In the genomic region with DNA sequence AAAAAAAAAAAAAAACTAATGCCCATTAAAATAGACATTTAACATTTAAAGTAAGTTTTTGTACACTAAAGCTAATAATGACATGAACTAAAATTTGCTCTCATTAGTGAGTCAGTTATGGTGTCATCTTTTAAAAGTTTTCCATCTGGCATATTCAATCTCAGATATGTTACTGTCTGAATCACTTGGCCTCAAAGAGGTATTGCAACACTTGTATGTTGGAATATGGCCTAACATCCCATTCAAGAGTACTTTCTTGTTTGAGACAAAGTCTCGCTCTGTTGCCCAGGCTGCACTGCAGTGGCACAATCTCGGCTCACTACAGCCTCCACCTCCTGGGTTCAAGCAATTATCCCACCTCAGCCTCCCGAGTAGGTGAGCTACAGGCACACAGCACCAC, we compare ENCODE assay signal across 20 cellular contexts.
DNase-seq lines count a peak whose midpoint lies in the region; ATAC-seq, FAIRE-seq and TF ChIP-seq lines count a peak whose summit lies in the region.
"Had no signal": no experiment of that assay in that cellular context is flagged by ENCODE, and none has a peak within 500 bp of the region (broad histone marks: within the 10 kb centered on the region; RNA-seq: fewer than 3 reads in every experiment).

No MANE protein-coding gene starts in this region.

- DNase-seq in AG10803 (ENCODE audit: low read depth) (peak; percentile 62), NCI-H226 (peak; percentile 41), epithelial cell of prostate (ENCODE audit: low read depth, low spot score) (peak; percentile 12), left lobe of liver (ENCODE audit: low spot score) (no peak), H54 (ENCODE audit: insufficient read length, low spot score) (no peak), SHP77 treated with DMSO at 0.1 percent for 48 hours (lab: John Stamatoyannopoulos, UW) (no peak), SIG-M5 treated with dmso at 0.1 percent for 504 hours (lab: John Stamatoyannopoulos, UW; ENCODE audit: unreplicated experiment) (no peak)
- DNase-seq: ACHN; activated CD4-positive, alpha-beta T cell treated with anti-CD3 and anti-CD28 coated beads, Interleukin-2, amount 50 U/mL, for 48 hours; activated naive CD8-positive, alpha-beta T cell treated with anti-CD3 and anti-CD28 coated beads, Interleukin-2, amount 10 ng/mL, durations not matched to agents 7 days and 5 days; activated T-cell treated with anti-CD3 and anti-CD28 coated beads, Interleukin-2, amount 50 U/mL, for 24 hours; GF-D8; hippocampal formation; naive thymus-derived CD8-positive, alpha-beta T cell; NCI-H1417; NCI-H345; stimulated activated naive CD8-positive, alpha-beta T cell treated with anti-CD3 and anti-CD28 coated beads, Interleukin-15, amount 100 ng/mL, for 72 hours had no signal

- ATAC-seq in left lobe of liver (peak; percentile 44), HG03342 (IDR thresholded peaks at IDR 0.05; ENCODE audit: unreplicated experiment) (no peak)
- ATAC-seq: naive thymus-derived CD8-positive, alpha-beta T cell; SK-N-SH treated with all-trans-retinoic acid at 6 μM for 48 hours; stimulated activated naive CD8-positive, alpha-beta T cell treated with anti-CD3 and anti-CD28 coated beads, Interleukin-15, amount 100 ng/mL, for 72 hours had no signal

- no peak for FAIRE-seq in H54 (lab: Jason Lieb, UNC)
- FAIRE-seq: urothelium cell line had no signal

- H3K27ac ChIP-seq in epithelial cell of prostate, result no peak overlapping the region

- H3K4me3 ChIP-seq in AG10803 (ENCODE audit: low read length), result no peak overlapping the region

- TF ChIP-seq POLR2A in H54 (IDR thresholded peaks at IDR 0.05; ENCODE audit: low read depth, low read length), result no peak

- no peak for TF ChIP-seq CTCF in AG10803 (conservative IDR thresholded peaks at IDR 0.05; ENCODE audit: low read length)

Comparison
In these comparisons a context has a peak if more than half of its experiments do, and no peak if none do; other contexts are left out.
1. DNase-seq: peak in AG10803 (single experiment), NCI-H226 (single experiment) and epithelial cell of prostate (single experiment); none in left lobe of liver (single experiment), H54 (single experiment), SHP77 treated with DMSO at 0.1 percent for 48 hours (single experiment) and SIG-M5 treated with dmso at 0.1 percent for 504 hours (single experiment).